ENCODE assay signal across 25 cellular contexts in the genomic region with DNA sequence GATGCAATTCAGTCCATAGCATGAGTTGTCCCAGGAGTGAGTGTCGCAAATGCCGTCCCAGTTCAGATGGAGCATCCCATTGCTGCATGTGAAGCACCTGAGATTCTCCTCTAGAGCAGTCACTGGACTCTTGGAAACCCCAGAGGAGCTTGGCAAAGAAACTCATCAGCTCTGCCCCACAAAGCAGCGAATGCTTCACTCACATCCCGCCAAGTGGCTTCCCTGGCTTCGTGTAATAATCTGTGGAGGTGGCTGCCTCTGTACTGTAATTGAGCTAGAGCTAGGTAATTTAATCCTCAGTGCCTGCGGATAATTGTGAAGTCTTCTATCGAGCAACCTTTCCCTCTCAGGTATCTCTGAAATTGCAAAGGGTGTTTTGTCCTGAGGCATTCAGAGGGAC.
A peak's percentile ranks its signal among the peaks of the same experiment; 100 is the strongest.
DNase-seq lines count a peak whose midpoint lies in the region; ATAC-seq lines count a peak whose summit lies in the region.
"Had no signal": no experiment of that assay in that cellular context is flagged by ENCODE, and none has a peak within 500 bp of the region (broad histone marks: within the 10 kb centered on the region; RNA-seq: fewer than 3 reads in every experiment).

No MANE protein-coding gene starts in this region.

- ATAC-seq in CD4-positive, CD25-positive, alpha-beta regulatory T cell (ENCODE audit: low read depth in 2 of 2) = no peak
- ATAC-seq in naive thymus-derived CD8-positive, alpha-beta T cell = no peak
- no peak for ATAC-seq in HG03565 (IDR thresholded peaks at IDR 0.05; ENCODE audit: unreplicated experiment)

- POLR2A ChIA-PET in naive thymus-derived CD8-positive, alpha-beta T cell (lab: Charles Lee) = no interaction called here

- peaks cover 3% of the 10 kb centered on the region for H3K36me3 Mint-ChIP-seq in activated CD4-positive, alpha-beta T cell treated with anti-CD3 and anti-CD28 coated beads, Interleukin-2, amount 10 ng/mL, durations not matched to agents 24 days and 14 days (ENCODE audit: low read depth)
- H3K36me3 Mint-ChIP-seq in CD4-positive, CD25-positive, alpha-beta regulatory T cell = peaks cover 11% of the 10 kb centered on the region
- peaks cover 3% of the 10 kb centered on the region for H3K36me3 Mint-ChIP-seq in IgD-negative memory B cell
- H3K36me3 Mint-ChIP-seq in naive thymus-derived CD8-positive, alpha-beta T cell = peaks cover 0 to 16% (median 9%) of the 10 kb centered on the region in 3 donors

- peaks cover 45% of the 10 kb centered on the region for H3K4me1 ChIP-seq in CD4-positive, CD25-positive, alpha-beta regulatory T cell (ENCODE audit: control insufficient read depth, insufficient read depth, low read length, poor library complexity, severe bottlenecking)

- DNase-seq in activated CD4-positive, alpha-beta T cell treated with anti-CD3 and anti-CD28 coated beads, Interleukin-2, amount 10 ng/mL, durations not matched to agents 24 days and 14 days = no peak
- no peak for DNase-seq in activated CD4-positive, alpha-beta T cell treated with anti-CD3 and anti-CD28 coated beads, Interleukin-2, amount 50 U/mL, for 1 hour
- DNase-seq in CD4-positive, CD25-positive, alpha-beta regulatory T cell = no peak
- no peak for DNase-seq in naive thymus-derived CD8-positive, alpha-beta T cell
- DNase-seq in NCI-H526 treated with DMSO at 0.1 percent for 48 hours (lab: John Stamatoyannopoulos, UW) = no peak
- DNase-seq: activated CD4-positive, alpha-beta memory T cell treated with anti-CD3 and anti-CD28 coated beads, Interleukin-2, amount 10 ng/mL, durations not matched to agents 7 days and 5 days; activated T-cell treated with anti-CD3 and anti-CD28 coated beads for 4 hours; anterior cingulate cortex; Calu3; DND-41; effector memory CD4-positive, alpha-beta T cell; H7; KBM-7; NCI-H774; nephron progenitor cell; SW 1271; T1000; transverse colon; WERI-Rb-1 had no signal

- H3K27me3 ChIP-seq in CD4-positive, CD25-positive, alpha-beta regulatory T cell (ENCODE audit: control insufficient read depth, insufficient read depth, low read length) = no peaks in the 10 kb centered on the region
- H3K27me3 ChIP-seq: BLaER1 treated with 17β-estradiol and CSF1 and Interleukin-3, amounts not matched to agents 10 nM and 100 nM; cardiac muscle cell; transverse colon had no signal

- no peaks in the 10 kb centered on the region for H3K9me3 Mint-ChIP-seq in activated CD4-positive, alpha-beta T cell treated with anti-CD3 and anti-CD28 coated beads, Interleukin-2, amount 10 ng/mL, durations not matched to agents 24 days and 14 days
- peaks cover 0 to 2% (median 0%) of the 10 kb centered on the region in 7 donors for H3K9me3 Mint-ChIP-seq in CD4-positive, CD25-positive, alpha-beta regulatory T cell
- H3K9me3 Mint-ChIP-seq in IgD-negative memory B cell = no peaks in the 10 kb centered on the region
- H3K9me3 Mint-ChIP-seq in naive thymus-derived CD8-positive, alpha-beta T cell = peaks cover 0 to 3% (median 0%) of the 10 kb centered on the region in 9 donors
- H3K9me3 Mint-ChIP-seq: nephron progenitor cell had no signal

- no peaks in the 10 kb centered on the region for H3K9me3 ChIP-seq in CD4-positive, CD25-positive, alpha-beta regulatory T cell (ENCODE audit: control insufficient read depth in 2 of 2, low read length in 2 of 2)
- H3K9me3 ChIP-seq: BLaER1 treated with 17β-estradiol and CSF1 and Interleukin-3, amounts not matched to agents 10 nM and 100 nM; transverse colon had no signal

- H3K36me3 ChIP-seq in CD4-positive, CD25-positive, alpha-beta regulatory T cell (ENCODE audit: control insufficient read depth, insufficient read depth, low read length) = peaks cover 3% of the 10 kb centered on the region
- H3K36me3 ChIP-seq: cardiac muscle cell, transverse colon had no signal

- H3K27ac Mint-ChIP-seq in activated CD4-positive, alpha-beta T cell treated with anti-CD3 and anti-CD28 coated beads, Interleukin-2, amount 10 ng/mL, durations not matched to agents 24 days and 14 days = peak overlapping the region; percentile 41
- H3K27ac Mint-ChIP-seq in CD4-positive, CD25-positive, alpha-beta regulatory T cell = peak overlapping the region; percentile 78 to 96 (median 90)
- H3K27ac Mint-ChIP-seq in IgD-negative memory B cell = peak overlapping the region in 2 of 3 donors; percentile 7 to 39
- peak overlapping the region; percentile 61 to 99 (median 96) for H3K27ac Mint-ChIP-seq in naive thymus-derived CD8-positive, alpha-beta T cell
- H3K27ac Mint-ChIP-seq: activated CD4-positive, alpha-beta memory T cell treated with anti-CD3 and anti-CD28 coated beads, Interleukin-2, amount 10 ng/mL, durations not matched to agents 7 days and 5 days; nephron progenitor cell had no signal

- H3K4me1 Mint-ChIP-seq in activated CD4-positive, alpha-beta T cell treated with anti-CD3 and anti-CD28 coated beads, Interleukin-2, amount 10 ng/mL, durations not matched to agents 24 days and 14 days = peaks cover 39% of the 10 kb centered on the region
- H3K4me1 Mint-ChIP-seq in CD4-positive, CD25-positive, alpha-beta regulatory T cell = peaks cover 25 to 65% (median 46%) of the 10 kb centered on the region in 4 donors
- peaks cover 24 to 29% (median 29%) of the 10 kb centered on the region in 3 donors for H3K4me1 Mint-ChIP-seq in IgD-negative memory B cell
- H3K4me1 Mint-ChIP-seq in naive thymus-derived CD8-positive, alpha-beta T cell = peaks cover 37 to 61% (median 59%) of the 10 kb centered on the region in 4 donors

- H3K4me3 Mint-ChIP-seq in activated CD4-positive, alpha-beta T cell treated with anti-CD3 and anti-CD28 coated beads, Interleukin-2, amount 10 ng/mL, durations not matched to agents 24 days and 14 days = no peak overlapping the region
- peak overlapping the region in 1 of 4 donors; percentile 79 for H3K4me3 Mint-ChIP-seq in CD4-positive, CD25-positive, alpha-beta regulatory T cell
- no peak overlapping the region for H3K4me3 Mint-ChIP-seq in IgD-negative memory B cell
- peak overlapping the region in 2 of 10 donors; percentile 22 to 57 for H3K4me3 Mint-ChIP-seq in naive thymus-derived CD8-positive, alpha-beta T cell
- H3K4me3 Mint-ChIP-seq: activated CD4-positive, alpha-beta memory T cell treated with anti-CD3 and anti-CD28 coated beads, Interleukin-2, amount 10 ng/mL, durations not matched to agents 7 days and 5 days; nephron progenitor cell had no signal

- H3K27ac ChIP-seq in CD4-positive, CD25-positive, alpha-beta regulatory T cell (ENCODE audit: insufficient read depth, low read length, poor library complexity, severe bottlenecking) = no peak overlapping the region
- H3K27ac ChIP-seq: BLaER1 treated with 17β-estradiol and CSF1 and Interleukin-3, amounts not matched to agents 10 nM and 100 nM; cardiac muscle cell; coronary artery; transverse colon; WERI-Rb-1 had no signal

- intact Hi-C loops in activated CD4-positive, alpha-beta T cell treated with anti-CD3 and anti-CD28 coated beads, Interleukin-2, amount 10 ng/mL, durations not matched to agents 24 days and 14 days (cut with micrococcal nuclease) = loop anchor here (5.0 kb wide), 3 partner anchors 106 to 1141 kb away; partner anchors contain the start of genes CLEC16A, CPPED1, DEXI and SNX29

- no peaks in the 10 kb centered on the region for H3K27me3 Mint-ChIP-seq in activated CD4-positive, alpha-beta T cell treated with anti-CD3 and anti-CD28 coated beads, Interleukin-2, amount 10 ng/mL, durations not matched to agents 24 days and 14 days
- H3K27me3 Mint-ChIP-seq in CD4-positive, CD25-positive, alpha-beta regulatory T cell = no peaks in the 10 kb centered on the region
- H3K27me3 Mint-ChIP-seq in IgD-negative memory B cell = no peaks in the 10 kb centered on the region
- no peaks in the 10 kb centered on the region for H3K27me3 Mint-ChIP-seq in naive thymus-derived CD8-positive, alpha-beta T cell
- H3K27me3 Mint-ChIP-seq: activated CD4-positive, alpha-beta memory T cell treated with anti-CD3 and anti-CD28 coated beads, Interleukin-2, amount 10 ng/mL, durations not matched to agents 7 days and 5 days had no signal

- no peak overlapping the region for H3K4me3 ChIP-seq in CD4-positive, CD25-positive, alpha-beta regulatory T cell (ENCODE audit: low read depth, low read length)
- H3K4me3 ChIP-seq: BLaER1 treated with 17β-estradiol and CSF1 and Interleukin-3, amounts not matched to agents 10 nM and 100 nM; cardiac muscle cell; coronary artery; smooth muscle cell; transverse colon had no signal

Comparison
In these comparisons a context has a peak if more than half of its experiments do, and no peak if none do; other contexts are left out.
1. H3K27ac Mint-ChIP-seq: peak in every context shown above with its lines; median percentile 96 in naive thymus-derived CD8-positive, alpha-beta T cell; 90 in CD4-positive, CD25-positive, alpha-beta regulatory T cell; 41 in activated CD4-positive, alpha-beta T cell treated with anti-CD3 and anti-CD28 coated beads, Interleukin-2, amount 10 ng/mL, durations not matched to agents 24 days and 14 days; 23 in IgD-negative memory B cell.